In genomic region chr6:125818659-125819297, GRCh38 we compare ENCODE assay signal across 13 cellular contexts. TPM values are rescaled to one million over a fixed set of nuclear protein-coding genes. Genes with fewer than 3 reads are reported as not detected.
A peak's percentile ranks its signal among the peaks of the same experiment; 100 is the strongest.
DNase-seq lines count a peak whose midpoint lies in the region; ATAC-seq and TF ChIP-seq lines count a peak whose summit lies in the region.
"Had no signal": no experiment of that assay in that cellular context is flagged by ENCODE, and none has a peak within 500 bp of the region (broad histone marks: within the 10 kb centered on the region; RNA-seq: fewer than 3 reads in every experiment).

No MANE protein-coding gene starts in this region.

- POLR2A ChIA-PET in Panc1 (lab: Charles Lee): interaction anchor here (0.7 kb wide), 1 partner anchor 15 kb away, joined by 23 read pairs; no protein-coding TSS in a partner anchor

- H3K27ac Mint-ChIP-seq in stimulated activated effector memory CD8-positive, alpha-beta T cell treated with anti-CD3 and anti-CD28 coated beads, Interleukin-12 subunit alpha, Interleukin-12 subunit beta, amount 100 ng/mL, for 72 hours: peak overlapping the region; percentile 24
- H3K27ac Mint-ChIP-seq: activated naive CD4-positive, alpha-beta T cell treated with anti-CD3 and anti-CD28 coated beads, Interleukin-2, amount 10 ng/mL, durations not matched to agents 7 days and 5 days had no signal

- H3K36me3 ChIP-seq in Panc1 (ENCODE audit: control insufficient read depth, insufficient read depth, low read length): no peaks in the 10 kb centered on the region

- peak overlapping the region; percentile 29 for H3K4me3 Mint-ChIP-seq in stimulated activated effector memory CD8-positive, alpha-beta T cell treated with anti-CD3 and anti-CD28 coated beads, Interleukin-12 subunit alpha, Interleukin-12 subunit beta, amount 100 ng/mL, for 72 hours
- H3K4me3 Mint-ChIP-seq: activated naive CD4-positive, alpha-beta T cell treated with anti-CD3 and anti-CD28 coated beads, Interleukin-2, amount 10 ng/mL, durations not matched to agents 7 days and 5 days had no signal

- H3K4me3 ChIP-seq in Panc1 (ENCODE audit: low read depth in 2 of 2, low read length in 2 of 2): no peak overlapping the region
- H3K4me3 ChIP-seq: skin epidermis had no signal

- CTCF ChIA-PET in Panc1 (lab: Charles Lee): interaction anchor here (0.7 kb wide), 1 partner anchor 27 kb away, joined by 5 read pairs; no protein-coding TSS in a partner anchor

- H3K9me3 ChIP-seq in Panc1 (ENCODE audit: control insufficient read depth, insufficient read depth, low read depth, low read length): no peaks in the 10 kb centered on the region

- ATAC-seq in GM19324 (IDR thresholded peaks at IDR 0.05; ENCODE audit: low FRiP score, unreplicated experiment) (peak; percentile 8), Panc1 (no peak), Right ventricle myocardium superior (ENCODE audit: poor library complexity) (peak; percentile 85), HG03439 (IDR thresholded peaks at IDR 0.05; ENCODE audit: unreplicated experiment) (no peak)
- ATAC-seq in stimulated activated effector memory CD8-positive, alpha-beta T cell treated with anti-CD3 and anti-CD28 coated beads, Interleukin-12 subunit alpha, Interleukin-12 subunit beta, amount 100 ng/mL, for 72 hours: no peak

- peak overlapping the region; percentile 46; the same call in 1 of the 2 replicates for H3K27ac ChIP-seq in Panc1 (ENCODE audit: low read length)
- H3K27ac ChIP-seq: epithelial cell of prostate had no signal

- no peak for DNase-seq in Panc1 (ENCODE audit: low read depth, low spot score)
- no peak for DNase-seq in Right ventricle myocardium superior
- DNase-seq in stimulated activated effector memory CD8-positive, alpha-beta T cell treated with anti-CD3 and anti-CD28 coated beads, Interleukin-12 subunit alpha, Interleukin-12 subunit beta, amount 100 ng/mL, for 72 hours (ENCODE audit: low spot score in 2 of 2): no peak
- DNase-seq in cerebellar nuclear complex (lab: John Stamatoyannopoulos, UW): no peak
- no peak for DNase-seq in MV-4-11 (lab: John Stamatoyannopoulos, UW)
- no peak for DNase-seq in NCI-H345 (lab: John Stamatoyannopoulos, UW)
- DNase-seq: activated naive CD4-positive, alpha-beta T cell treated with anti-CD3 and anti-CD28 coated beads, Interleukin-2, amount 10 ng/mL, durations not matched to agents 7 days and 5 days; mesendoderm; stimulated activated naive CD4-positive, alpha-beta T cell had no signal

- no peaks in the 10 kb centered on the region for H3K27me3 ChIP-seq in Panc1 (ENCODE audit: control insufficient read depth, insufficient read depth, low read length)

- H3K9me3 Mint-ChIP-seq in stimulated activated effector memory CD8-positive, alpha-beta T cell treated with anti-CD3 and anti-CD28 coated beads, Interleukin-12 subunit alpha, Interleukin-12 subunit beta, amount 100 ng/mL, for 72 hours: no peaks in the 10 kb centered on the region
- H3K9me3 Mint-ChIP-seq: activated naive CD4-positive, alpha-beta T cell treated with anti-CD3 and anti-CD28 coated beads, Interleukin-2, amount 10 ng/mL, durations not matched to agents 7 days and 5 days had no signal

- H3K4me1 ChIP-seq in Panc1 (ENCODE audit: control insufficient read depth, insufficient read depth, low read length): peaks cover 41% of the 10 kb centered on the region

- intact Hi-C loops in Panc1 (cut with micrococcal nuclease; ENCODE audit: unreplicated experiment) (no loop called here), Right ventricle myocardium superior (cut with DNase I) (no loop called here)

- peaks cover 61% of the 10 kb centered on the region for H3K4me1 Mint-ChIP-seq in stimulated activated effector memory CD8-positive, alpha-beta T cell treated with anti-CD3 and anti-CD28 coated beads, Interleukin-12 subunit alpha, Interleukin-12 subunit beta, amount 100 ng/mL, for 72 hours

- BruUV-seq in Panc1 (replicated peaks; lab: Mats Ljungman, UMichigan): no TSS peak

- peaks cover 52% of the 10 kb centered on the region for H3K36me3 Mint-ChIP-seq in stimulated activated effector memory CD8-positive, alpha-beta T cell treated with anti-CD3 and anti-CD28 coated beads, Interleukin-12 subunit alpha, Interleukin-12 subunit beta, amount 100 ng/mL, for 72 hours

- no peak for TF ChIP-seq CTCF in Panc1 (IDR thresholded peaks at IDR 0.05)

- in situ Hi-C loops in Panc1 (cut with HindIII; ENCODE audit: low pct_unique_long_range_greater_than_20kb, low sequenced_read_pairs): no loop called here

RNA-seq across cellular contexts. Expression of gene NCOA7, which starts 28.0 kb away (rescaled TPM):
- total RNA-seq in Panc1 (2021; ENCODE audit: unreplicated experiment) (37.3 TPM), Right ventricle myocardium superior (12.7 TPM)
- 17.1 TPM for polyA plus RNA-seq in Panc1 (2012; ENCODE audit: insufficient read length)

Comparison
In these comparisons a context has a peak if more than half of its experiments do, and no peak if none do; other contexts are left out.
1. ATAC-seq: peak in GM19324 (single experiment) and Right ventricle myocardium superior (single experiment); none in Panc1 (single experiment), stimulated activated effector memory CD8-positive, alpha-beta T cell treated with anti-CD3 and anti-CD28 coated beads, Interleukin-12 subunit alpha, Interleukin-12 subunit beta, amount 100 ng/mL, for 72 hours (single experiment) and HG03439 (single experiment).